Comparison of ENCODE assay signal across 34 cellular contexts in genomic region chr16:65094009-65094408, GRCh38.
"Had no signal": no experiment of that assay in that cellular context is flagged by ENCODE, and none has a peak within 500 bp of the region (broad histone marks: within the 10 kb centered on the region; RNA-seq: fewer than 3 reads in every experiment).

No MANE protein-coding gene starts in this region.

- H3K27me3 ChIP-seq: MG63 had no signal

- H3K9me3 ChIP-seq: MG63 had no signal

- H3K36me3 ChIP-seq: MG63 had no signal

- H3K4me3 ChIP-seq: MG63 had no signal

- DNase-seq: Karpas-422, Kasumi-1, MG63, MM.1S, MV-4-11, NCI-H1048, NCI-H1092, NCI-H1092 treated with DMSO at 0.1 percent for 48 hours, NCI-H1105, NCI-H1105 treated with DMSO at 0.1 percent for 48 hours, NCI-H1417, NCI-H1417 treated with DMSO at 0.1 percent for 48 hours, NCI-H1436, NCI-H1436 treated with DMSO at 0.1 percent for 48 hours, NCI-H146, NCI-H1694, NCI-H1694 treated with DMSO at 0.1 percent for 48 hours, NCI-H187, NCI-H187 treated with DMSO at 0.1 percent for 48 hours, NCI-H1930, NCI-H2029, NCI-H2029 treated with DMSO at 0.1 percent for 48 hours, NCI-H2081, NCI-H2081 treated with DMSO at 0.1 percent for 48 hours, NCI-H2107, NCI-H2171, NCI-H2171 treated with DMSO at 0.1 percent for 48 hours, NCI-H2227 treated with DMSO at 0.1 percent for 48 hours, NCI-H226, NCI-H345, NCI-H446, NCI-H446 treated with DMSO at 0.1 percent for 48 hours, NCI-H510A, NCI-H510A treated with DMSO at 0.1 percent for 48 hours had no signal
